16 cellular contexts compared by ENCODE assay signal in genomic region chr17:7407483-7408231, GRCh38. TPM values are rescaled to one million over a fixed set of nuclear protein-coding genes. Genes with fewer than 3 reads are reported as not detected.
DNase-seq lines count a peak whose midpoint lies in the region; ATAC-seq, FAIRE-seq and TF ChIP-seq lines count a peak whose summit lies in the region.
"Had no signal": no experiment of that assay in that cellular context is flagged by ENCODE, and none has a peak within 500 bp of the region (broad histone marks: within the 10 kb centered on the region; RNA-seq: fewer than 3 reads in every experiment).

NLGN2 (plus strand) TSS chr17:7407845; CDS start chr17:7408256, 411 bp downstream.

- H4K8ac ChIP-seq in H1 (ENCODE audit: extremely low read depth, insufficient read depth, low read length) = no peak within 1 kb of the TSS; the same call in 1 of the 2 replicates

- TF ChIP-seq CTCF in H1 (IDR thresholded peaks at IDR 0.05; ENCODE audit: control extremely low read depth in 1 of 3, insufficient read depth in 1 of 3, low read depth in 1 of 3, low read length in 3 of 3) (no peak), osteocyte (IDR thresholded peaks at IDR 0.05) (no peak)

- H2AK5ac ChIP-seq in H1 (ENCODE audit: low read depth, low read length) = peak within 1 kb of the TSS; percentile 53; the same call in 1 of the 2 replicates

- H3K36me3 ChIP-seq in CD4-positive, CD25-positive, alpha-beta regulatory T cell (ENCODE audit: control insufficient read depth, insufficient read depth, low read length) = no peaks in the 10 kb centered on the region
- peaks cover 24% of the 10 kb centered on the region for H3K36me3 ChIP-seq in HUES64 (ENCODE audit: insufficient read depth, low read length)
- H3K36me3 ChIP-seq in H1 (ENCODE audit: control insufficient read depth in 2 of 4, insufficient read depth in 4 of 4, low read length in 3 of 4) = peaks cover 2 to 22% (median 17%) of the 10 kb centered on the region in 4 experiments; a peak in 5 of 8 replicates
- H3K36me3 ChIP-seq: neutrophil had no signal

- no peak within 1 kb of the TSS for H3K27ac ChIP-seq in CD4-positive, CD25-positive, alpha-beta regulatory T cell (ENCODE audit: insufficient read depth, low read length, poor library complexity, severe bottlenecking)
- no peak within 1 kb of the TSS for H3K27ac ChIP-seq in HUES64 (ENCODE audit: low read depth, low read length)
- H3K27ac ChIP-seq in H1 (ENCODE audit: low read depth, low read length) = no peak within 1 kb of the TSS
- H3K27ac ChIP-seq: neutrophil, suprapubic skin had no signal

- H3K18ac ChIP-seq in H1 (ENCODE audit: extremely low read depth, low read length) = peak within 1 kb of the TSS; percentile 78

- POLR2A ChIA-PET in H1 (lab: Charles Lee; ENCODE audit: partially characterized antibody) = interaction anchor here (0.6 to 8.2 kb wide), 13 partner anchors 9 to 95 kb away, joined by 3 to 66 read pairs (median 4); partner anchors contain the start of genes ACAP1, FGF11, TMEM102 and TNK1

- CTCF ChIA-PET in H1 (lab: Charles Lee; ENCODE audit: partially characterized antibody) = interaction anchor here (1.1 to 2.9 kb wide), 5 partner anchors 13 to 83 kb away, joined by 3 to 15 read pairs (median 4); partner anchors contain the start of gene SPEM1

- peaks cover 12% of the 10 kb centered on the region for H3K27me3 Mint-ChIP-seq in CD4-positive, CD25-positive, alpha-beta regulatory T cell
- no peaks in the 10 kb centered on the region for H3K27me3 Mint-ChIP-seq in osteocyte (ENCODE audit: unreplicated experiment)

- H2BK20ac ChIP-seq in H1 (ENCODE audit: low read length) = 0 out of 2 replicates have a peak within 1 kb of the TSS, but pooled peaks have one; percentile 32

- TF ChIP-seq EP300 in H1 (IDR thresholded peaks at IDR 0.05; ENCODE audit: borderline replicate concordance in 1 of 2, low read depth in 2 of 2, low read length in 2 of 2) = no peak

- DNase-seq in CD4-positive, CD25-positive, alpha-beta regulatory T cell = no peak
- DNase-seq in H1 (ENCODE audit: low read depth in 1 of 2, low spot score in 2 of 2) (no peak), osteocyte (ENCODE audit: extremely low spot score, unreplicated experiment) (no peak), NCI-H2029 (lab: John Stamatoyannopoulos, UW) (no peak), NCI-H2107 treated with DMSO at 0.1 percent for 48 hours (lab: John Stamatoyannopoulos, UW; ENCODE audit: unreplicated experiment) (no peak), RPMI8226 (no peak), C1 segment of cervical spinal cord (lab: John Stamatoyannopoulos, UW) (no peak)
- DNase-seq: amniotic stem cell; erythroblast; NCI-H1105; NCI-H82; stimulated activated CD4-positive, alpha-beta T cell treated with anti-CD3 and anti-CD28 coated beads, Interleukin-4, amount 100 ng/mL, for 4 hours had no signal

- WGBS in HUES64 = 41% methylated on average over 6 of the region's 11 CpGs
- 48% methylated on average over 3 of the region's 11 CpGs; no CpG with 5 or more reads in 1 of the 2 experiments for WGBS in H1 (ENCODE audit: extremely low coverage in 1 of 2, insufficient coverage in 1 of 2, insufficient read length in 1 of 2, insufficient replicate concordance in 2 of 2, low coverage in 1 of 2, low lambda C conversion rate in 2 of 2, missing lambda C conversion rate in 1 of 2), 2 experiments

- peak within 1 kb of the TSS; percentile 43 to 90 for H3K4me2 ChIP-seq in H1 (ENCODE audit: insufficient read depth in 1 of 2, low read depth in 2 of 2, low read length in 2 of 2)

- no peak within 1 kb of the TSS for H2BK5ac ChIP-seq in H1 (ENCODE audit: low read depth, low read length)

- no peak within 1 kb of the TSS for H3K23ac ChIP-seq in H1 (ENCODE audit: insufficient read length)

- H3K36me3 Mint-ChIP-seq in CD4-positive, CD25-positive, alpha-beta regulatory T cell = no peaks in the 10 kb centered on the region
- peaks cover 20% of the 10 kb centered on the region for H3K36me3 Mint-ChIP-seq in osteocyte (ENCODE audit: unreplicated experiment)

- H3K9me3 ChIP-seq in CD4-positive, CD25-positive, alpha-beta regulatory T cell (ENCODE audit: control insufficient read depth in 2 of 2, low read length in 2 of 2) = no peaks in the 10 kb centered on the region
- H3K9me3 ChIP-seq in HUES64 (ENCODE audit: insufficient read depth, low read depth, low read length) (no peaks in the 10 kb centered on the region), H1 (ENCODE audit: insufficient read depth in 2 of 2, low read depth in 1 of 2, low read length in 1 of 2) (no peaks in the 10 kb centered on the region)
- H3K9me3 ChIP-seq: neutrophil, suprapubic skin had no signal

- H4K5ac ChIP-seq in H1 (ENCODE audit: insufficient read length, low read depth, low read length) = no peak within 1 kb of the TSS

- H3K56ac ChIP-seq in H1 (replicated peaks; ENCODE audit: insufficient read length, low read depth, low read length) = peak within 1 kb of the TSS; percentile 56

- no peaks in the 10 kb centered on the region for H3K27me3 ChIP-seq in CD4-positive, CD25-positive, alpha-beta regulatory T cell (ENCODE audit: control insufficient read depth, insufficient read depth, low read length)
- no peaks in the 10 kb centered on the region for H3K27me3 ChIP-seq in HUES64 (ENCODE audit: insufficient read depth, low read length)
- no peaks in the 10 kb centered on the region; a peak in 1 of 7 replicates for H3K27me3 ChIP-seq in H1 (replicated peaks in 1 of 4; ENCODE audit: control insufficient read depth in 3 of 4, extremely low read depth in 1 of 4, insufficient read depth in 3 of 4, low read length in 3 of 4)
- H3K27me3 ChIP-seq: suprapubic skin had no signal

- H2BK120ac ChIP-seq in H1 (replicated peaks; ENCODE audit: low read depth, low read length) = no peak within 1 kb of the TSS

- H3K9ac ChIP-seq in HUES64 (ENCODE audit: low read depth, low read length) = no peak within 1 kb of the TSS
- H3K9ac ChIP-seq in H1 (replicated peaks in 1 of 4; ENCODE audit: extremely low read depth in 1 of 4, low read depth in 3 of 4, low read length in 3 of 4) = peak within 1 kb of the TSS in 1 of 4 experiments; percentile 14; a peak in 1 of 7 replicates

- no peak for TF ChIP-seq POLR2A in H1 (IDR thresholded peaks at IDR 0.05; ENCODE audit: control extremely low read depth in 1 of 2, low read depth in 2 of 2, low read length in 2 of 2)

- H3K27ac Mint-ChIP-seq in CD4-positive, CD25-positive, alpha-beta regulatory T cell = no peak within 1 kb of the TSS
- H3K27ac Mint-ChIP-seq in osteocyte (ENCODE audit: unreplicated experiment) = no peak within 1 kb of the TSS

- H3K4me1 ChIP-seq in CD4-positive, CD25-positive, alpha-beta regulatory T cell (ENCODE audit: control insufficient read depth, insufficient read depth, low read length, poor library complexity, severe bottlenecking) = peaks cover 23% of the 10 kb centered on the region
- H3K4me1 ChIP-seq in HUES64 (ENCODE audit: insufficient read depth, low read length) (peaks cover 17% of the 10 kb centered on the region), H1 (replicated peaks in 1 of 4; ENCODE audit: control insufficient read depth in 3 of 4, insufficient read depth in 4 of 4, low read length in 3 of 4) (peaks cover 0 to 19% (median 13%) of the 10 kb centered on the region in 4 experiments; a peak in 5 of 7 replicates)

- H2BK12ac ChIP-seq in H1 (ENCODE audit: low read depth, low read length) = peak within 1 kb of the TSS; percentile 84; the same call in 1 of the 2 replicates

- ATAC-seq in CD4-positive, CD25-positive, alpha-beta regulatory T cell (ENCODE audit: low read depth in 2 of 2) = no peak

- H3K23me2 ChIP-seq in H1 (ENCODE audit: low read depth, low read length) = peaks cover 17% of the 10 kb centered on the region; the same call in 1 of the 2 replicates

- H3K4ac ChIP-seq in H1 (replicated peaks; ENCODE audit: insufficient read length, low read depth, low read length) = no peak within 1 kb of the TSS

- H3K14ac ChIP-seq in H1 (ENCODE audit: insufficient read length) = no peak within 1 kb of the TSS

- peak within 1 kb of the TSS; percentile 71 for H4K91ac ChIP-seq in H1 (replicated peaks; ENCODE audit: insufficient read length, low read length)

- H3K4me3 Mint-ChIP-seq in CD4-positive, CD25-positive, alpha-beta regulatory T cell = peak within 1 kb of the TSS; percentile 41 to 88 (median 72)
- H3K4me3 Mint-ChIP-seq in osteocyte (ENCODE audit: unreplicated experiment) = no peak within 1 kb of the TSS

- H3K4me1 Mint-ChIP-seq in CD4-positive, CD25-positive, alpha-beta regulatory T cell = peaks cover 0 to 28% (median 13%) of the 10 kb centered on the region in 4 donors
- peaks cover 22% of the 10 kb centered on the region for H3K4me1 Mint-ChIP-seq in osteocyte (ENCODE audit: unreplicated experiment)

- TF ChIP-seq RAD21 in H1 (IDR thresholded peaks at IDR 0.05 in 1 of 2, conservative IDR thresholded peaks at IDR 0.05 in 1 of 2; ENCODE audit: low read depth in 2 of 2, low read length in 2 of 2) = no peak

- peaks cover 4% of the 10 kb centered on the region; the same call in 1 of the 2 replicates for H3K79me1 ChIP-seq in H1 (ENCODE audit: low read depth, low read length)

- peaks cover 0 to 23% of the 10 kb centered on the region in 2 experiments for H4K20me1 ChIP-seq in H1 (replicated peaks in 1 of 2; ENCODE audit: control insufficient read depth in 1 of 2, insufficient read depth in 2 of 2, low read length in 2 of 2)

- peaks cover 0 to 8% of the 10 kb centered on the region in 2 experiments; a peak in 1 of 4 replicates for H3K79me2 ChIP-seq in H1 (ENCODE audit: control insufficient read depth in 1 of 2, insufficient read depth in 2 of 2, low read length in 2 of 2)

- H3K9me3 Mint-ChIP-seq in CD4-positive, CD25-positive, alpha-beta regulatory T cell = no peaks in the 10 kb centered on the region
- H3K9me3 Mint-ChIP-seq in osteocyte (ENCODE audit: unreplicated experiment) = no peaks in the 10 kb centered on the region

- no peak within 1 kb of the TSS for H2AFZ ChIP-seq in H1 (ENCODE audit: low read length)

- FAIRE-seq in H1 (lab: Jason Lieb, UNC) = no peak
- FAIRE-seq: GM12892 had no signal

- H2BK15ac ChIP-seq in H1 (ENCODE audit: low read length) = 0 out of 2 replicates have a peak within 1 kb of the TSS, but pooled peaks have one; percentile 88

- H3K4me3 ChIP-seq in CD4-positive, CD25-positive, alpha-beta regulatory T cell (ENCODE audit: low read depth, low read length) = no peak within 1 kb of the TSS
- H3K4me3 ChIP-seq in HUES64 (ENCODE audit: low read length) = peak within 1 kb of the TSS; percentile 43
- H3K4me3 ChIP-seq in H1 (ENCODE audit: extremely low read depth in 1 of 4, insufficient read depth in 2 of 4, low read depth in 3 of 4, low read length in 4 of 4) = peak within 1 kb of the TSS; percentile 1 to 44 (median 22); a peak in 5 of 8 replicates
- H3K4me3 ChIP-seq: suprapubic skin had no signal

RNA-seq across cellular contexts. Expression of gene NLGN2, which starts in this region (rescaled TPM):
- 3.6 TPM for total RNA-seq in CD4-positive, CD25-positive, alpha-beta regulatory T cell
- not detected for polyA plus RNA-seq in CD4-positive, CD25-positive, alpha-beta regulatory T cell
- 26.6 TPM for polyA plus RNA-seq in HUES64 (2013, experiment 1 of 2)
- 37.3 TPM for polyA plus RNA-seq in HUES64 (2013, experiment 2 of 2)
- total RNA-seq in H1 (2021; fragmentation: NEBNext Ultra II Directional; extraction: Animal tissue kit (Norgen Biotek cat#: 25700)) = 62.6 and 62.8 TPM in 2 replicates
- 21.2 and 45.6 TPM in 2 replicates for polyA plus RNA-seq in H1 (2011; rRNA removed)
- polyA plus RNA-seq in H1 (2011; cell fraction: cytosol; rRNA removed) = 28.1 TPM
- 194 TPM for polyA plus RNA-seq in H1 (2011; cell fraction: nucleus; rRNA removed)
- 60.9 to 78.3 TPM (median 69.0 TPM) in 4 replicates for polyA plus RNA-seq in H1 (2012, experiment 1 of 2)
- 43.8 TPM for polyA plus RNA-seq in H1 (2012, experiment 2 of 2)
- 48.9 TPM for polyA plus RNA-seq in H1 (2013, experiment 1 of 2)
- 47.1 TPM for polyA plus RNA-seq in H1 (2013, experiment 2 of 2)
- 8.9 and 14.3 TPM in 2 replicates for polyA minus RNA-seq in H1 (2011; rRNA and poly(A)+ RNA removed)
- polyA minus RNA-seq in H1 (2011; cell fraction: cytosol; rRNA and poly(A)+ RNA removed) = 18.4 TPM
- polyA minus RNA-seq in H1 (2011; cell fraction: nucleus; rRNA and poly(A)+ RNA removed) = 22.7 TPM
- 53.8 and 56.8 TPM in 2 replicates for total RNA-seq in osteocyte

Comparison
In these comparisons a context has a peak if more than half of its experiments do, and no peak if none do; other contexts are left out.
1. RNA of gene NLGN2 (total RNA-seq): 62.6 to 62.8 TPM in H1 and 53.8 to 56.8 TPM in osteocyte; 3.6 TPM in CD4-positive, CD25-positive, alpha-beta regulatory T cell (single experiment); every median in the first group is over 10 times any median in the second.
2. RNA of gene NLGN2 (polyA plus RNA-seq): 21.2 to 194 TPM in H1; not detected in CD4-positive, CD25-positive, alpha-beta regulatory T cell; every median in the first group is over 10 times any median in the second.